Comparison of ENCODE assay signal across 9 cellular contexts in genomic region chr2:95351080-95351915, GRCh38. TPM values are rescaled to one million over a fixed set of nuclear protein-coding genes. Genes with fewer than 3 reads are reported as not detected.
"Had no signal": no experiment of that assay in that cellular context is flagged by ENCODE, and none has a peak within 500 bp of the region (broad histone marks: within the 10 kb centered on the region; RNA-seq: fewer than 3 reads in every experiment).

No MANE protein-coding gene starts in this region.

- DNase-seq: activated CD4-positive, alpha-beta T cell treated with anti-CD3 and anti-CD28 coated beads, Interleukin-2, amount 10 ng/mL, durations not matched to agents 7 days and 5 days; activated CD4-positive, CD25-positive, alpha-beta regulatory T cell; activated gamma-delta T cell treated with Interleukin-2 at 50 U/mL for 16 hours; activated T-cell treated with anti-CD3 and anti-CD28 coated beads, Interleukin-2, amount 50 U/mL, for 24 hours; endodermal cell; midbrain; SJCRH30 had no signal

- H3K4me1 Mint-ChIP-seq: activated CD4-positive, alpha-beta T cell treated with anti-CD3 and anti-CD28 coated beads, Interleukin-2, amount 10 ng/mL, durations not matched to agents 7 days and 5 days; endodermal cell had no signal

- H3K4me3 Mint-ChIP-seq: activated CD4-positive, alpha-beta T cell treated with anti-CD3 and anti-CD28 coated beads, Interleukin-2, amount 10 ng/mL, durations not matched to agents 7 days and 5 days; activated T-cell treated with anti-CD3 and anti-CD28 coated beads, Interleukin-2, amount 50 U/mL, for 24 hours; endodermal cell had no signal

- H3K27ac Mint-ChIP-seq: activated CD4-positive, alpha-beta T cell treated with anti-CD3 and anti-CD28 coated beads, Interleukin-2, amount 10 ng/mL, durations not matched to agents 7 days and 5 days; activated T-cell treated with anti-CD3 and anti-CD28 coated beads, Interleukin-2, amount 50 U/mL, for 24 hours; endodermal cell had no signal

- H3K9me3 Mint-ChIP-seq: activated CD4-positive, alpha-beta T cell treated with anti-CD3 and anti-CD28 coated beads, Interleukin-2, amount 10 ng/mL, durations not matched to agents 7 days and 5 days; activated T-cell treated with anti-CD3 and anti-CD28 coated beads, Interleukin-2, amount 50 U/mL, for 24 hours had no signal

RNA-seq across cellular contexts. Expression of gene KCNIP3, which starts 54.2 kb away (rescaled TPM):
- total RNA-seq: activated CD4-positive, alpha-beta T cell treated with anti-CD3 and anti-CD28 coated beads, Interleukin-2, amount 10 ng/mL, durations not matched to agents 7 days and 5 days; activated CD8-positive, alpha-beta memory T cell treated with anti-CD3 and anti-CD28 coated beads for 36 hours; SJCRH30; T-helper 2 cell treated with Interferon-gamma antibody and Interleukin-4, amounts not matched to agents 100 ng/mL and 5 ng/mL, for 36 hours had no signal
